In genomic region chr9:99498979-99499378, GRCh38 we compare ENCODE assay signal across 7 cellular contexts.
A peak's percentile ranks its signal among the peaks of the same experiment; 100 is the strongest.
DNase-seq lines count a peak whose midpoint lies in the region; ATAC-seq and TF ChIP-seq lines count a peak whose summit lies in the region.
"Not testable (repeated sequence)": the region's sequence is repeated elsewhere in the genome, so short reads cannot be mapped to it uniquely, and the experiment has no call there.

No MANE protein-coding gene starts in this region.

- H3K9me3 Mint-ChIP-seq in WTC11 (peaks cover 12% of the 10 kb centered on the region), nephron (peaks cover 12% of the 10 kb centered on the region)
- H3K9me3 Mint-ChIP-seq in neural progenitor cell; progenitor cell of endocrine pancreas (ENCODE audit: low read depth): not testable (repeated sequence)

- ATAC-seq in WTC11: not testable (repeated sequence)

- CTCF ChIA-PET in WTC11 (lab: Charles Lee): not testable (repeated sequence)

- peaks cover 15% of the 10 kb centered on the region for H3K36me3 Mint-ChIP-seq in WTC11
- not testable (repeated sequence) for H3K36me3 Mint-ChIP-seq in nephron (ENCODE audit: low read depth); neural progenitor cell; progenitor cell of endocrine pancreas (ENCODE audit: insufficient read depth)

- 11% methylated on average over 11 of the region's 16 CpGs for WGBS in HUES64

- H3K4me3 Mint-ChIP-seq in WTC11 (peak overlapping the region; percentile 61), nephron (peak overlapping the region in 2 of 3 experiments; percentile 50 to 63), progenitor cell of endocrine pancreas (ENCODE audit: low read depth) (peak overlapping the region; percentile 64)
- H3K4me3 Mint-ChIP-seq in neural progenitor cell: not testable (repeated sequence)

- not testable (repeated sequence) for H3K4me1 ChIP-seq in HUES64 (ENCODE audit: insufficient read depth, low read length); neural progenitor cell

- H3K4me2 ChIP-seq in neural progenitor cell: not testable (repeated sequence)

- not testable (repeated sequence) for DNase-seq in H7; epithelial cell of prostate (ENCODE audit: low read depth, low spot score); neural progenitor cell (ENCODE audit: low spot score); progenitor cell of endocrine pancreas (ENCODE audit: low spot score, unreplicated experiment)
- peak; percentile 58 for DNase-seq in WTC11 (ENCODE audit: low spot score)

- H3K27ac ChIP-seq in HUES64 (ENCODE audit: low read depth, low read length); neural progenitor cell: not testable (repeated sequence)
- peak overlapping the region; percentile 57 for H3K27ac ChIP-seq in epithelial cell of prostate

- not testable (repeated sequence) for H3K79me2 ChIP-seq in neural progenitor cell (ENCODE audit: low read depth)

- H4K20me1 ChIP-seq in neural progenitor cell (ENCODE audit: low read depth): not testable (repeated sequence)

- H3F3A ChIP-seq in neural progenitor cell (ENCODE audit: low read depth): not testable (repeated sequence)

- H3K27me3 ChIP-seq in H7 (ENCODE audit: control insufficient read depth, insufficient read depth, low read length); HUES64 (ENCODE audit: insufficient read depth, low read length); neural progenitor cell: not testable (repeated sequence)

- H3K4me1 Mint-ChIP-seq in WTC11 (peaks cover 12% of the 10 kb centered on the region), neural progenitor cell (peaks cover 11% of the 10 kb centered on the region)
- H3K4me1 Mint-ChIP-seq in nephron; progenitor cell of endocrine pancreas (ENCODE audit: low read depth): not testable (repeated sequence)

- not testable (repeated sequence) for H3K9me3 ChIP-seq in HUES64 (ENCODE audit: insufficient read depth, low read depth, low read length); neural progenitor cell (ENCODE audit: low read depth)

- H3K4me3 ChIP-seq in H7 (ENCODE audit: insufficient read depth, low read depth, low read length) (peak overlapping the region; percentile 14), HUES64 (ENCODE audit: low read length) (0 out of 2 replicates have a peak overlapping the region, but pooled peaks have one; percentile 29), neural progenitor cell (peak overlapping the region; percentile 34)

- H3K27ac Mint-ChIP-seq in WTC11, nephron, neural progenitor cell, progenitor cell of endocrine pancreas: not testable (repeated sequence)

- H2AFZ ChIP-seq in neural progenitor cell (replicated peaks): not testable (repeated sequence)

- peaks cover 20% of the 10 kb centered on the region for H3K27me3 Mint-ChIP-seq in WTC11 (ENCODE audit: low read depth)
- H3K27me3 Mint-ChIP-seq in nephron (ENCODE audit: low read depth); neural progenitor cell (ENCODE audit: insufficient read depth, low read depth); progenitor cell of endocrine pancreas: not testable (repeated sequence)

- not testable (repeated sequence) for H3K36me3 ChIP-seq in H7 (replicated peaks; ENCODE audit: control insufficient read depth, insufficient read depth, low read length); HUES64 (ENCODE audit: insufficient read depth, low read length); neural progenitor cell

- H3K9ac ChIP-seq in HUES64 (ENCODE audit: low read depth, low read length); neural progenitor cell: not testable (repeated sequence)

- TF ChIP-seq CTCF in WTC11 (IDR thresholded peaks at IDR 0.05); nephron (IDR thresholded peaks at IDR 0.05; ENCODE audit: unreplicated experiment in 3 of 3); neural progenitor cell (IDR thresholded peaks at IDR 0.05); progenitor cell of endocrine pancreas (IDR thresholded peaks at IDR 0.05; ENCODE audit: unreplicated experiment): not testable (repeated sequence)

- POLR2A ChIA-PET in WTC11 (lab: Charles Lee): not testable (repeated sequence)

TF ChIP-seq in WTC11, 78 proteins besides CTCF, POLR2A, EP300 and RAD21:
- peak; percentile 60; the same call in 1 of the 2 replicates for TF ChIP-seq FOXK1 (CRISPR knock-in tag; IDR thresholded peaks at IDR 0.05)
- TF ChIP-seq, protein P1, sequence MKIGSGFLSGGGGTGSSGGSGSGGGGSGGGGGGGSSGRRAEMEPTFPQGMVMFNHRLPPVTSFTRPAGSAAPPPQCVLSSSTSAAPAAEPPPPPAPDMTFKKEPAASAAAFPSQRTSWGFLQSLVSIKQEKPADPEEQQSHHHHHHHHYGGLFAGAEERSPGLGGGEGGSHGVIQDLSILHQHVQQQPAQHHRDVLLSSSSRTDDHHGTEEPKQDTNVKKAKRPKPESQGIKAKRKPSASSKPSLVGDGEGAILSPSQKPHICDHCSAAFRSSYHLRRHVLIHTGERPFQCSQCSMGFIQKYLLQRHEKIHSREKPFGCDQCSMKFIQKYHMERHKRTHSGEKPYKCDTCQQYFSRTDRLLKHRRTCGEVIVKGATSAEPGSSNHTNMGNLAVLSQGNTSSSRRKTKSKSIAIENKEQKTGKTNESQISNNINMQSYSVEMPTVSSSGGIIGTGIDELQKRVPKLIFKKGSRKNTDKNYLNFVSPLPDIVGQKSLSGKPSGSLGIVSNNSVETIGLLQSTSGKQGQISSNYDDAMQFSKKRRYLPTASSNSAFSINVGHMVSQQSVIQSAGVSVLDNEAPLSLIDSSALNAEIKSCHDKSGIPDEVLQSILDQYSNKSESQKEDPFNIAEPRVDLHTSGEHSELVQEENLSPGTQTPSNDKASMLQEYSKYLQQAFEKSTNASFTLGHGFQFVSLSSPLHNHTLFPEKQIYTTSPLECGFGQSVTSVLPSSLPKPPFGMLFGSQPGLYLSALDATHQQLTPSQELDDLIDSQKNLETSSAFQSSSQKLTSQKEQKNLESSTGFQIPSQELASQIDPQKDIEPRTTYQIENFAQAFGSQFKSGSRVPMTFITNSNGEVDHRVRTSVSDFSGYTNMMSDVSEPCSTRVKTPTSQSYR (CRISPR knock-in tag; IDR thresholded peaks at IDR 0.05): 0 out of 2 replicates have a peak, but pooled peaks have one; percentile 28
- 0 out of 2 replicates have a peak, but pooled peaks have one; percentile 27 for TF ChIP-seq ZNF416 (CRISPR knock-in tag; IDR thresholded peaks at IDR 0.05)
